2 cellular contexts compared by ENCODE assay signal in genomic region chr2:151176661-151177060, GRCh38.
TF ChIP-seq lines count a peak whose summit lies in the region.

No MANE protein-coding gene starts in this region.

TF ChIP-seq in HepG2, 621 proteins besides CTCF, POLR2A, EP300 and RAD21:
- TF ChIP-seq NFE2L1 (CRISPR knock-in tag; IDR thresholded peaks at IDR 0.05; ENCODE audit: borderline replicate concordance) (no peak), KAT7 (CRISPR knock-in tag; IDR thresholded peaks at IDR 0.05; ENCODE audit: borderline replicate concordance) (no peak), SALL1 (CRISPR knock-in tag; IDR thresholded peaks at IDR 0.05) (no peak), NBN (conservative IDR thresholded peaks at IDR 0.05) (no peak), ZNF121 (CRISPR knock-in tag; IDR thresholded peaks at IDR 0.05) (no peak), CBX1 (IDR thresholded peaks at IDR 0.05; ENCODE audit: low read depth) (no peak), ZNF562 (CRISPR knock-in tag; IDR thresholded peaks at IDR 0.05; ENCODE audit: borderline replicate concordance) (no peak), ARNT (IDR thresholded peaks at IDR 0.05) (no peak), ASH2L (IDR thresholded peaks at IDR 0.05; ENCODE audit: insufficient read length, low read depth, low read length) (no peak), CREBL2 (CRISPR knock-in tag; IDR thresholded peaks at IDR 0.05; ENCODE audit: borderline replicate concordance) (no peak), RBM22 (optimal IDR thresholded peaks at IDR 0.05; ENCODE audit: low read length) (no peak), SRY (CRISPR knock-in tag; IDR thresholded peaks at IDR 0.05) (no peak), ISL2 (CRISPR knock-in tag; IDR thresholded peaks at IDR 0.05) (no peak)

TF ChIP-seq in H1, 55 proteins besides CTCF, POLR2A, EP300 and RAD21:
- TF ChIP-seq HDAC2 (IDR thresholded peaks at IDR 0.05; ENCODE audit: borderline replicate concordance in 1 of 2, low read depth in 2 of 2, low read length in 2 of 2) (no peak), KDM1A (IDR thresholded peaks at IDR 0.05; ENCODE audit: borderline replicate concordance, low read length) (no peak), GABPA (IDR thresholded peaks at IDR 0.05; ENCODE audit: borderline replicate concordance, insufficient read depth, low read length) (no peak), ATF3 (IDR thresholded peaks at IDR 0.05; ENCODE audit: insufficient read depth, low read depth, low read length) (no peak), KDM4A (IDR thresholded peaks at IDR 0.05; ENCODE audit: low read depth, low read length, severe bottlenecking) (no peak), SIN3A (conservative IDR thresholded peaks at IDR 0.05 in 1 of 2, IDR thresholded peaks at IDR 0.05 in 1 of 2; ENCODE audit: low read depth in 1 of 2, low read length in 2 of 2) (no peak), SAP30 (IDR thresholded peaks at IDR 0.05; ENCODE audit: insufficient read depth, insufficient replicate concordance, low read length) (no peak), CEBPB (IDR thresholded peaks at IDR 0.05; ENCODE audit: low read depth, low read length) (no peak), SIX5 (IDR thresholded peaks at IDR 0.05; ENCODE audit: low read depth, low read length) (no peak), TAF7 (optimal IDR thresholded peaks at IDR 0.05; ENCODE audit: borderline replicate concordance, low read depth, low read length) (no peak), TAF1 (IDR thresholded peaks at IDR 0.05; ENCODE audit: low read depth, low read length) (no peak), MAX (IDR thresholded peaks at IDR 0.05) (no peak), USF2 (IDR thresholded peaks at IDR 0.05; ENCODE audit: low read length) (no peak), CHD2 (IDR thresholded peaks at IDR 0.05; ENCODE audit: low read length) (no peak)
